ENCODE assay signal across 26 cellular contexts in genomic region chr16:80387308-80387921, GRCh38.
"Had no signal": no experiment of that assay in that cellular context is flagged by ENCODE, and none has a peak within 500 bp of the region (broad histone marks: within the 10 kb centered on the region; RNA-seq: fewer than 3 reads in every experiment).

No MANE protein-coding gene starts in this region.

- H3K27ac Mint-ChIP-seq: activated B cell treated with CpG ODN at 0.5 μM for 24 hours; activated CD4-positive, alpha-beta memory T cell treated with anti-CD3 and anti-CD28 coated beads for 36 hours; activated CD8-positive, alpha-beta memory T cell treated with anti-CD3 and anti-CD28 coated beads, Interleukin-2, amount 10 ng/mL, durations not matched to agents 7 days and 5 days; activated naive CD8-positive, alpha-beta T cell treated with anti-CD3 and anti-CD28 coated beads, Interleukin-2, amount 10 ng/mL, durations not matched to agents 7 days and 5 days; activated T-helper 17 cell treated with anti-CD3 and anti-CD28 coated beads, Interleukin-2, amount 50 U/mL, for 72 hours; naive thymus-derived CD8-positive, alpha-beta T cell had no signal

- ATAC-seq: activated CD8-positive, alpha-beta memory T cell treated with anti-CD3 and anti-CD28 coated beads, Interleukin-2, amount 10 ng/mL, durations not matched to agents 7 days and 5 days; activated T-helper 17 cell treated with anti-CD3 and anti-CD28 coated beads, Interleukin-2, amount 50 U/mL, for 72 hours; esophagus mucosa; gastrocnemius medialis; left colon; lower lobe of right lung; naive thymus-derived CD8-positive, alpha-beta T cell; right cardiac atrium; stimulated activated naive CD8-positive, alpha-beta T cell treated with anti-CD3 and anti-CD28 coated beads, Interleukin-15, amount 100 ng/mL, for 72 hours had no signal

- H3K4me3 Mint-ChIP-seq: activated B cell treated with CpG ODN at 0.5 μM for 24 hours; activated CD4-positive, alpha-beta memory T cell treated with anti-CD3 and anti-CD28 coated beads for 36 hours; activated CD8-positive, alpha-beta memory T cell treated with anti-CD3 and anti-CD28 coated beads, Interleukin-2, amount 10 ng/mL, durations not matched to agents 7 days and 5 days; activated naive CD8-positive, alpha-beta T cell treated with anti-CD3 and anti-CD28 coated beads, Interleukin-2, amount 10 ng/mL, durations not matched to agents 7 days and 5 days; activated T-helper 17 cell treated with anti-CD3 and anti-CD28 coated beads, Interleukin-2, amount 50 U/mL, for 72 hours; naive thymus-derived CD8-positive, alpha-beta T cell; stimulated activated naive CD8-positive, alpha-beta T cell treated with anti-CD3 and anti-CD28 coated beads, Interleukin-15, amount 100 ng/mL, for 72 hours had no signal

- H3K9me3 Mint-ChIP-seq: activated B cell treated with CpG ODN at 0.5 μM for 24 hours; activated CD4-positive, alpha-beta memory T cell treated with anti-CD3 and anti-CD28 coated beads for 36 hours; activated naive CD8-positive, alpha-beta T cell treated with anti-CD3 and anti-CD28 coated beads, Interleukin-2, amount 10 ng/mL, durations not matched to agents 7 days and 5 days; activated T-helper 17 cell treated with anti-CD3 and anti-CD28 coated beads, Interleukin-2, amount 50 U/mL, for 72 hours; stimulated activated naive CD8-positive, alpha-beta T cell treated with anti-CD3 and anti-CD28 coated beads, Interleukin-15, amount 100 ng/mL, for 72 hours had no signal

- H3K9me3 ChIP-seq: breast epithelium, gastrocnemius medialis, lower lobe of right lung, prostate gland, suprapubic skin, transverse colon, vagina had no signal

- H3K36me3 Mint-ChIP-seq: activated CD4-positive, alpha-beta memory T cell treated with anti-CD3 and anti-CD28 coated beads for 36 hours; activated CD8-positive, alpha-beta memory T cell treated with anti-CD3 and anti-CD28 coated beads, Interleukin-2, amount 10 ng/mL, durations not matched to agents 7 days and 5 days; activated naive CD8-positive, alpha-beta T cell treated with anti-CD3 and anti-CD28 coated beads, Interleukin-2, amount 10 ng/mL, durations not matched to agents 7 days and 5 days; naive thymus-derived CD8-positive, alpha-beta T cell had no signal

- H3K4me1 Mint-ChIP-seq: activated B cell treated with CpG ODN at 0.5 μM for 24 hours; activated CD8-positive, alpha-beta memory T cell treated with anti-CD3 and anti-CD28 coated beads, Interleukin-2, amount 10 ng/mL, durations not matched to agents 7 days and 5 days; activated naive CD8-positive, alpha-beta T cell treated with anti-CD3 and anti-CD28 coated beads, Interleukin-2, amount 10 ng/mL, durations not matched to agents 7 days and 5 days; activated T-helper 17 cell treated with anti-CD3 and anti-CD28 coated beads, Interleukin-2, amount 50 U/mL, for 72 hours; naive thymus-derived CD8-positive, alpha-beta T cell; stimulated activated naive CD8-positive, alpha-beta T cell treated with anti-CD3 and anti-CD28 coated beads, Interleukin-15, amount 100 ng/mL, for 72 hours had no signal

- DNase-seq: activated B cell treated with CpG ODN at 0.5 μM for 24 hours; activated CD4-positive, alpha-beta memory T cell treated with anti-CD3 and anti-CD28 coated beads for 36 hours; activated CD4-positive, alpha-beta T cell treated with anti-CD3 and anti-CD28 coated beads for 4 hours; activated CD8-positive, alpha-beta memory T cell treated with anti-CD3 and anti-CD28 coated beads, Interleukin-2, amount 10 ng/mL, durations not matched to agents 7 days and 5 days; activated naive CD4-positive, alpha-beta T cell; activated naive CD8-positive, alpha-beta T cell treated with anti-CD3 and anti-CD28 coated beads, Interleukin-2, amount 10 ng/mL, durations not matched to agents 7 days and 5 days; amygdala; effector CD4-positive, alpha-beta T cell; gastrocnemius medialis; head of caudate nucleus; left colon; lower lobe of right lung; naive thymus-derived CD8-positive, alpha-beta T cell; right cardiac atrium; small intestine; stimulated activated CD4-positive, alpha-beta T cell treated with anti-CD3 and anti-CD28 coated beads, Interleukin-15, amount 100 ng/mL, for 24 hours; stimulated activated CD4-positive, alpha-beta T cell treated with anti-CD3 and anti-CD28 coated beads, Interleukin-2, amount 100 ng/mL, for 48 hours; stimulated activated naive CD8-positive, alpha-beta T cell treated with anti-CD3 and anti-CD28 coated beads, Interleukin-15, amount 100 ng/mL, for 72 hours; SW 1271; transverse colon had no signal
